Comparison of ENCODE assay signal across 9 cellular contexts in genomic region chr1:110212165-110213142, GRCh38. TPM values are rescaled to one million over a fixed set of nuclear protein-coding genes. Genes with fewer than 3 reads are reported as not detected.
DNase-seq lines count a peak whose midpoint lies in the region; ATAC-seq lines count a peak whose summit lies in the region.
"Had no signal": no experiment of that assay in that cellular context is flagged by ENCODE, and none has a peak within 500 bp of the region (broad histone marks: within the 10 kb centered on the region; RNA-seq: fewer than 3 reads in every experiment).

No MANE protein-coding gene starts in this region.

- H3K4me1 Mint-ChIP-seq in CD8-positive, alpha-beta memory T cell: peaks cover 31 to 68% (median 48%) of the 10 kb centered on the region in 3 donors
- H3K4me1 Mint-ChIP-seq in natural killer cell treated with Interleukin-12 subunit alpha and Interleukin-12 subunit beta and Interleukin-15 and Interleukin-18, amount 100 ng/mL, for 72 hours (ENCODE audit: low read depth in 2 of 2): peaks cover 9 to 20% of the 10 kb centered on the region in 2 donors

- peak overlapping the region; percentile 71 to 90 (median 79) for H3K4me3 Mint-ChIP-seq in CD8-positive, alpha-beta memory T cell
- H3K4me3 Mint-ChIP-seq in natural killer cell treated with Interleukin-12 subunit alpha and Interleukin-12 subunit beta and Interleukin-15 and Interleukin-18, amount 100 ng/mL, for 72 hours: peak overlapping the region; percentile 76

- H3K9me3 ChIP-seq in CD8-positive, alpha-beta memory T cell (ENCODE audit: low read length): no peaks in the 10 kb centered on the region
- H3K9me3 ChIP-seq: SK-N-SH had no signal

- peak in 1 of 5 donors; percentile 35 for DNase-seq in CD8-positive, alpha-beta memory T cell
- peak; percentile 49 for DNase-seq in NCI-H2107 treated with DMSO at 0.1 percent for 48 hours (lab: John Stamatoyannopoulos, UW; ENCODE audit: unreplicated experiment)
- DNase-seq in cerebellar cortex (ENCODE audit: low spot score): peak; percentile 74
- no peak for DNase-seq in natural killer cell treated with Interleukin-12 subunit alpha and Interleukin-12 subunit beta and Interleukin-15 and Interleukin-18, amount 100 ng/mL, for 72 hours (ENCODE audit: low spot score)
- no peak for DNase-seq in H4 (ENCODE audit: low spot score)
- no peak for DNase-seq in pons (ENCODE audit: low spot score)
- DNase-seq: SK-N-SH had no signal

- CTCF ChIA-PET in CD8-positive, alpha-beta memory T cell (lab: Charles Lee): interaction anchor here (0.6 to 14.4 kb wide), 9 partner anchors 9 to 1207 kb away, joined by 3 to 438 read pairs (median 8); partner anchors contain the start of gene RBM15

- H3K27me3 Mint-ChIP-seq in CD8-positive, alpha-beta memory T cell: peaks cover 0 to 4% of the 10 kb centered on the region in 2 donors
- peaks cover 6 to 13% of the 10 kb centered on the region in 2 donors for H3K27me3 Mint-ChIP-seq in natural killer cell treated with Interleukin-12 subunit alpha and Interleukin-12 subunit beta and Interleukin-15 and Interleukin-18, amount 100 ng/mL, for 72 hours

- peak overlapping the region in 7 of 8 donors; percentile 50 to 97 (median 77) for H3K27ac Mint-ChIP-seq in CD8-positive, alpha-beta memory T cell
- no peak overlapping the region for H3K27ac Mint-ChIP-seq in natural killer cell treated with Interleukin-12 subunit alpha and Interleukin-12 subunit beta and Interleukin-15 and Interleukin-18, amount 100 ng/mL, for 72 hours

- no peaks in the 10 kb centered on the region for H3K9me3 Mint-ChIP-seq in CD8-positive, alpha-beta memory T cell
- H3K9me3 Mint-ChIP-seq in natural killer cell treated with Interleukin-12 subunit alpha and Interleukin-12 subunit beta and Interleukin-15 and Interleukin-18, amount 100 ng/mL, for 72 hours: no peaks in the 10 kb centered on the region

- no peak for ATAC-seq in natural killer cell treated with Interleukin-12 subunit alpha and Interleukin-12 subunit beta and Interleukin-15 and Interleukin-18, amount 100 ng/mL, for 72 hours
- no peak for ATAC-seq in HG03095 (IDR thresholded peaks at IDR 0.05; ENCODE audit: unreplicated experiment)
- no peak for ATAC-seq in HG03159 (IDR thresholded peaks at IDR 0.05; ENCODE audit: unreplicated experiment)

- H3K27ac ChIP-seq in CD8-positive, alpha-beta memory T cell (ENCODE audit: low read depth, low read length): no peak overlapping the region

- H3K36me3 ChIP-seq in CD8-positive, alpha-beta memory T cell (ENCODE audit: insufficient read depth, low read length): no peaks in the 10 kb centered on the region

- POLR2A ChIA-PET in CD8-positive, alpha-beta memory T cell (lab: Charles Lee): interaction anchor here (0.6 to 6.6 kb wide), 3 partner anchors 127 to 1113 kb away, joined by 3 to 42 read pairs (median 3); partner anchors contain the start of gene RBM15

- H3K4me3 ChIP-seq in CD8-positive, alpha-beta memory T cell (ENCODE audit: low read length): no peak overlapping the region

- H3K4me1 ChIP-seq in CD8-positive, alpha-beta memory T cell (ENCODE audit: insufficient read depth, low read length): peaks cover 25% of the 10 kb centered on the region

- no peaks in the 10 kb centered on the region for H3K27me3 ChIP-seq in CD8-positive, alpha-beta memory T cell (ENCODE audit: insufficient read depth, low read length, poor library complexity, severe bottlenecking)

- H3K36me3 Mint-ChIP-seq in CD8-positive, alpha-beta memory T cell: peaks cover 0 to 3% (median 0%) of the 10 kb centered on the region in 3 donors
- H3K36me3 Mint-ChIP-seq in natural killer cell treated with Interleukin-12 subunit alpha and Interleukin-12 subunit beta and Interleukin-15 and Interleukin-18, amount 100 ng/mL, for 72 hours: no peaks in the 10 kb centered on the region

RNA-seq across cellular contexts. Expression of gene KCNC4, which starts 2.3 kb away (rescaled TPM):
- 1 to 10 TPM; 6.4 to 8.4 TPM for total RNA-seq in CD8-positive, alpha-beta memory T cell
- polyA plus RNA-seq in CD8-positive, alpha-beta memory T cell: 2.0 TPM
- total RNA-seq in natural killer cell treated with Interleukin-12 subunit alpha and Interleukin-12 subunit beta and Interleukin-15 and Interleukin-18, amount 100 ng/mL, for 72 hours: 1 to 10 TPM in 1 of 2 donors, under 1 TPM in 1; 0.88 to 2.1 TPM
- 0.12 and 0.72 TPM in 2 replicates for total RNA-seq in H4 (2014; rRNA removed; shearing (Covaris generic))

Comparison
In these comparisons a context has a peak if more than half of its experiments do, and no peak if none do; other contexts are left out.
1. DNase-seq: peak in NCI-H2107 treated with DMSO at 0.1 percent for 48 hours (single experiment) and cerebellar cortex (single experiment); none in natural killer cell treated with Interleukin-12 subunit alpha and Interleukin-12 subunit beta and Interleukin-15 and Interleukin-18, amount 100 ng/mL, for 72 hours (single experiment), H4 (single experiment) and pons (single experiment).
2. H3K27ac Mint-ChIP-seq: peak in CD8-positive, alpha-beta memory T cell (7 of 8); none in natural killer cell treated with Interleukin-12 subunit alpha and Interleukin-12 subunit beta and Interleukin-15 and Interleukin-18, amount 100 ng/mL, for 72 hours (0 of 2).